ENCODE assay signal across 16 cellular contexts in the genomic region with DNA sequence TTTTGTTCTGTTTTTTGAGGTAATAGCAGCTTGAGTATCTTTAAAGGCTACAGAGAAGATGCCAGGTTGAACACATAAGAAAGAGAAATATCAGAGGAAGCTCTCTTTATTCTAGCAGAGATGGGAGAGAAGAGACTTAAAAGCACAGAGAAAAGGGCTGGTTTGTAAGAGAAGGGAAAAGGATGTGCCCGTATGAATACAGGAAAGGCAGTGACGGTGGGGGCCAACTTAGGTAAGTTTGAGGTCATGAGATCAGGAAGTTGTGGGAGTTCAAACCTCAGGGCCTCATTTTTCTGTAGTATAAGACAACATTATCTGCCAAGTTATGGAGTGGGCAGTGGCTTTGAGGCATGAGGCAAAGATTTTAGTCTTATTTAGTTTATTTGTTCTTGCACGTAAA.
A peak's percentile ranks its signal among the peaks of the same experiment; 100 is the strongest.
DNase-seq lines count a peak whose midpoint lies in the region; ATAC-seq and TF ChIP-seq lines count a peak whose summit lies in the region.
"Had no signal": no experiment of that assay in that cellular context is flagged by ENCODE, and none has a peak within 500 bp of the region (broad histone marks: within the 10 kb centered on the region; RNA-seq: fewer than 3 reads in every experiment).

No MANE protein-coding gene starts in this region.

- POLR2A ChIA-PET in CD8-positive, alpha-beta T cell (lab: Charles Lee), result interaction anchor here (0.5 to 1.0 kb wide), 2 partner anchors 22 to 58 kb away, joined by 3 read pairs; no protein-coding TSS in a partner anchor

- no peaks in the 10 kb centered on the region for H3K27me3 ChIP-seq in CD8-positive, alpha-beta T cell (ENCODE audit: insufficient read depth, low read length)
- H3K27me3 ChIP-seq in SJCRH30, result no peaks in the 10 kb centered on the region
- H3K27me3 ChIP-seq: right atrium auricular region, tibial artery had no signal

- CTCF ChIA-PET in CD8-positive, alpha-beta T cell (lab: Charles Lee), result no interaction called here

- intact Hi-C loops in CD8-positive, alpha-beta T cell (cut with DNase I, micrococcal nuclease), result no loop called here

- peak overlapping the region; percentile 84 for H3K27ac Mint-ChIP-seq in CD8-positive, alpha-beta T cell
- peak overlapping the region; percentile 78 for H3K27ac Mint-ChIP-seq in T-helper 17 cell
- H3K27ac Mint-ChIP-seq: HFFc6, nephron had no signal

- no peaks in the 10 kb centered on the region for H3K36me3 Mint-ChIP-seq in CD8-positive, alpha-beta T cell
- no peaks in the 10 kb centered on the region for H3K36me3 Mint-ChIP-seq in T-helper 17 cell (ENCODE audit: low read depth)

- H3K9me3 Mint-ChIP-seq in CD8-positive, alpha-beta T cell, result peaks cover 8% of the 10 kb centered on the region

- no peaks in the 10 kb centered on the region for H3K27me3 Mint-ChIP-seq in CD8-positive, alpha-beta T cell (ENCODE audit: low read depth)
- no peaks in the 10 kb centered on the region for H3K27me3 Mint-ChIP-seq in T-helper 17 cell

- TF ChIP-seq CTCF in CD8-positive, alpha-beta T cell (IDR thresholded peaks at IDR 0.05), result no peak

- H3K27ac ChIP-seq in CD8-positive, alpha-beta T cell (ENCODE audit: low read depth, low read length), result no peak overlapping the region
- no peak overlapping the region for H3K27ac ChIP-seq in SJCRH30
- H3K27ac ChIP-seq: right atrium auricular region, tibial artery had no signal

- H3K4me3 ChIP-seq in CD8-positive, alpha-beta T cell (ENCODE audit: low read depth, low read length), result no peak overlapping the region
- no peak overlapping the region for H3K4me3 ChIP-seq in SJCRH30
- H3K4me3 ChIP-seq: lung, right atrium auricular region, tibial artery had no signal

- peaks cover 27% of the 10 kb centered on the region for H3K4me1 ChIP-seq in CD8-positive, alpha-beta T cell (ENCODE audit: insufficient read depth, low read length)
- no peaks in the 10 kb centered on the region for H3K4me1 ChIP-seq in SJCRH30
- H3K4me1 ChIP-seq: right atrium auricular region, tibial artery had no signal

- no peaks in the 10 kb centered on the region for H3K9me3 ChIP-seq in CD8-positive, alpha-beta T cell (ENCODE audit: low read length)
- H3K9me3 ChIP-seq in T-helper 17 cell (ENCODE audit: control insufficient read depth, low read length, poor library complexity, severe bottlenecking) (no peaks in the 10 kb centered on the region), SJCRH30 (replicated peaks) (no peaks in the 10 kb centered on the region)

- peak in 6 of 7 experiments; percentile 1 to 55 (median 16) for DNase-seq in CD8-positive, alpha-beta T cell
- DNase-seq in T-helper 17 cell, result peak in 2 of 3 donors; percentile 6 to 9
- DNase-seq in activated effector memory CD4-positive, alpha-beta T cell treated with Interleukin-2 at 50 U/mL for 16 hours, result peak; percentile 0
- peak; percentile 7 for DNase-seq in stimulated activated CD4-positive, alpha-beta T cell treated with anti-CD3 and anti-CD28 coated beads, Interleukin-2, amount 100 ng/mL, for 4 hours (ENCODE audit: low read depth)
- DNase-seq in SJCRH30, result no peak
- DNase-seq in iPS-NIHi7 (ENCODE audit: extremely low spot score), result no peak
- DNase-seq: DMS53, foreskin melanocyte, HFFc6, NCI-H2081 treated with DMSO at 0.1 percent for 48 hours, tibial artery had no signal

- peak overlapping the region; percentile 16 for H3K4me3 Mint-ChIP-seq in CD8-positive, alpha-beta T cell
- H3K4me3 Mint-ChIP-seq in T-helper 17 cell, result peak overlapping the region; percentile 64
- H3K4me3 Mint-ChIP-seq: HFFc6, nephron had no signal

- H3K36me3 ChIP-seq in CD8-positive, alpha-beta T cell (ENCODE audit: insufficient read depth, low read length), result no peaks in the 10 kb centered on the region
- H3K36me3 ChIP-seq in SJCRH30, result no peaks in the 10 kb centered on the region
- H3K36me3 ChIP-seq: right atrium auricular region, tibial artery had no signal

- peak; percentile 87 for ATAC-seq in CD8-positive, alpha-beta T cell
- peak; percentile 95 for ATAC-seq in T-helper 17 cell
- ATAC-seq in GM21515 (IDR thresholded peaks at IDR 0.05; ENCODE audit: unreplicated experiment), result no peak
- ATAC-seq in GM21825 (IDR thresholded peaks at IDR 0.05; ENCODE audit: unreplicated experiment), result no peak

- H3K4me1 Mint-ChIP-seq in CD8-positive, alpha-beta T cell (ENCODE audit: low read depth), result peaks cover 37% of the 10 kb centered on the region
- H3K4me1 Mint-ChIP-seq in T-helper 17 cell, result peaks cover 15% of the 10 kb centered on the region
- H3K4me1 Mint-ChIP-seq: nephron had no signal

Comparison
In these comparisons a context has a peak if more than half of its experiments do, and no peak if none do; other contexts are left out.
1. ATAC-seq: peak in CD8-positive, alpha-beta T cell (single experiment) and T-helper 17 cell (single experiment); none in GM21515 (single experiment) and GM21825 (single experiment).
2. DNase-seq: peak in CD8-positive, alpha-beta T cell (6 of 7), T-helper 17 cell (2 of 3), activated effector memory CD4-positive, alpha-beta T cell treated with Interleukin-2 at 50 U/mL for 16 hours (single experiment) and stimulated activated CD4-positive, alpha-beta T cell treated with anti-CD3 and anti-CD28 coated beads, Interleukin-2, amount 100 ng/mL, for 4 hours (single experiment); none in SJCRH30 (0 of 2) and iPS-NIHi7 (single experiment).